11 cellular contexts compared by ENCODE assay signal in genomic region chr16:52545157-52545543, GRCh38. TPM values are rescaled to one million over a fixed set of nuclear protein-coding genes. Genes with fewer than 3 reads are reported as not detected.
A peak's percentile ranks its signal among the peaks of the same experiment; 100 is the strongest.
DNase-seq lines count a peak whose midpoint lies in the region; ATAC-seq and TF ChIP-seq lines count a peak whose summit lies in the region.
"Had no signal": no experiment of that assay in that cellular context is flagged by ENCODE, and none has a peak within 500 bp of the region (broad histone marks: within the 10 kb centered on the region; RNA-seq: fewer than 3 reads in every experiment).

No MANE protein-coding gene starts in this region.

- H3K27ac ChIP-seq in coronary artery (no peak overlapping the region), thoracic aorta (no peak overlapping the region), gastroesophageal sphincter (no peak overlapping the region)

- TF ChIP-seq CTCF in coronary artery (IDR thresholded peaks at IDR 0.05): no peak
- no peak for TF ChIP-seq CTCF in mucosa of descending colon (IDR thresholded peaks at IDR 0.05)
- TF ChIP-seq CTCF in thoracic aorta (IDR thresholded peaks at IDR 0.05): no peak
- TF ChIP-seq CTCF in gastroesophageal sphincter (IDR thresholded peaks at IDR 0.05): no peak

- ATAC-seq in mucosa of descending colon (peak; percentile 24), thoracic aorta (ENCODE audit: insufficient number of reproducible peaks, low FRiP score, low read depth) (no peak), gastroesophageal sphincter (no peak), HG03442 (IDR thresholded peaks at IDR 0.05; ENCODE audit: unreplicated experiment) (no peak)
- ATAC-seq: activated naive CD4-positive, alpha-beta T cell treated with anti-CD3 and anti-CD28 coated beads, Interleukin-2, amount 50 U/mL, for 72 hours had no signal

- H3K36me3 ChIP-seq in mucosa of descending colon (ENCODE audit: low read depth) (no peaks in the 10 kb centered on the region), thoracic aorta (no peaks in the 10 kb centered on the region), gastroesophageal sphincter (no peaks in the 10 kb centered on the region)

- H3K4me3 ChIP-seq in coronary artery: peak overlapping the region; percentile 68
- peak overlapping the region; percentile 72 for H3K4me3 ChIP-seq in mucosa of descending colon
- peak overlapping the region; percentile 37 for H3K4me3 ChIP-seq in thoracic aorta
- peak overlapping the region in 1 of 2 donors; percentile 48 for H3K4me3 ChIP-seq in gastroesophageal sphincter

- no peak for TF ChIP-seq EP300 in gastroesophageal sphincter (IDR thresholded peaks at IDR 0.05)

- H3K9me3 ChIP-seq in mucosa of descending colon: no peaks in the 10 kb centered on the region
- H3K9me3 ChIP-seq in thoracic aorta: no peaks in the 10 kb centered on the region
- H3K9me3 ChIP-seq in gastroesophageal sphincter: no peaks in the 10 kb centered on the region

- no peak for TF ChIP-seq POLR2A in gastroesophageal sphincter (IDR thresholded peaks at IDR 0.05)

- H3K4me1 ChIP-seq in mucosa of descending colon (ENCODE audit: low read depth) (peaks cover 9% of the 10 kb centered on the region), thoracic aorta (ENCODE audit: control insufficient read depth in 1 of 2, low read depth in 2 of 2) (peaks cover 12 to 16% of the 10 kb centered on the region in 2 donors), gastroesophageal sphincter (peaks cover 0 to 26% (median 12%) of the 10 kb centered on the region in 3 donors)

- H3K27me3 ChIP-seq in thoracic aorta (replicated peaks; ENCODE audit: insufficient read depth) (no peaks in the 10 kb centered on the region), gastroesophageal sphincter (peaks cover 93% of the 10 kb centered on the region)

- 8 to 9% methylated on average over 10 to 15 of the region's 15 CpGs for WGBS in gastroesophageal sphincter (ENCODE audit: low coverage in 1 of 2), 2 donors

- DNase-seq in NCI-H82 (lab: John Stamatoyannopoulos, UW) (peak; percentile 30), NCI-H82 treated with DMSO at 0.1 percent for 48 hours (lab: John Stamatoyannopoulos, UW; ENCODE audit: unreplicated experiment) (no peak), coronary artery (ENCODE audit: low spot score) (no peak), mucosa of descending colon (peak in 2 of 3 donors; percentile 30 to 32), thoracic aorta (ENCODE audit: low spot score) (no peak), NCI-H1436 (lab: John Stamatoyannopoulos, UW) (no peak)
- DNase-seq: activated B cell treated with CpG ODN at 0.5 μM for 24 hours had no signal

- intact Hi-C loops in mucosa of descending colon (cut with DNase I, micrococcal nuclease): no loop called here

RNA-seq across cellular contexts. Expression of gene TOX3, which starts 1.8 kb away (rescaled TPM):
- 10 to 100 TPM; 16.0 to 47.6 (median 42.3) TPM for total RNA-seq in mucosa of descending colon
- total RNA-seq in thoracic aorta: not detected
- total RNA-seq in gastroesophageal sphincter: 1 to 10 TPM in 2 of 4 donors, under 1 TPM in 1, not detected in 1; 0.12 to 4.8 (median 2.0) TPM
- total RNA-seq: activated B cell treated with CpG ODN at 0.5 μM for 24 hours; activated naive CD4-positive, alpha-beta T cell treated with anti-CD3 and anti-CD28 coated beads, Interleukin-2, amount 50 U/mL, for 72 hours; glomerular endothelial cell had no signal

Comparison
In these comparisons a context has a peak if more than half of its experiments do, and no peak if none do; other contexts are left out.
1. DNase-seq: peak in NCI-H82 (single experiment) and mucosa of descending colon (2 of 3); none in NCI-H82 treated with DMSO at 0.1 percent for 48 hours (single experiment), coronary artery (single experiment), thoracic aorta (single experiment) and NCI-H1436 (single experiment).